ENCODE assay signal across 17 cellular contexts in the genomic region with DNA sequence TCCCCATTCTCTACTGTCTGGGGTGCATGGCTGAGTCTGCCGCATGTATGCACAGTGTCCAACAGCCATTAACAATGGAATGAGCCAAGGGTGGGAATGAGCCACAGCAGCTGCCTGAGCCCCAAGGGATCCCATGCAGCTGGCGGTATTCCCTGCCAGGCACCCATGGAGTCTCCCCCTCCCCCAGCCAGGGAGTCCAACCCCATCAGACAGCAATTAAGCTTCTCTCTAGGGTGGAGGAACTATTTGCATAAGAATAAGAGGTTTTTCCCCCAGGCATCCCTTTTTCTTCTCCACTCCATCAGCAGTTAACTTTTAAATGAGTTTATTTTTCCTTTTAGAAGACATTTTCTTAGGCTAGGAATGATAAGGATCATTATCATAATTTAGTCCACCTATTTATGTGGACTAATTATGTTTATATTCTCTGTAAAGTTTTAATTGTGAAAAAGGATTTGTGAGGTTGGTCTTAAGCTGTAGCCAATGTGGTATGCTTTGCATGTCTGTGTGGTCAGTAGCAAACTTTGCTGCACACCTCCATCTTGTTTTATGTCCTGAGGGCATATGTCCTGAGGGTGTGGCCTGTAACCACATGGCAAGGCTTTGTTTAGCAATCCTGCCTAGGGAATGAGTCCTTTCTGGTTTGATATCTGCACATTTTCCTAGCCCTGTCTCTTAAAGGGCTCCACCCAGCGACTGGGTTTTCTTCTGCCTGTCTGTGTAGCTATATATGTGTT.
DNase-seq lines count a peak whose midpoint lies in the region; ATAC-seq and TF ChIP-seq lines count a peak whose summit lies in the region.
"Had no signal": no experiment of that assay in that cellular context is flagged by ENCODE, and none has a peak within 500 bp of the region (broad histone marks: within the 10 kb centered on the region; RNA-seq: fewer than 3 reads in every experiment).

No MANE protein-coding gene starts in this region.

- peaks cover 6% of the 10 kb centered on the region for H3K27me3 Mint-ChIP-seq in T-helper 2 cell treated with Interferon-gamma antibody and Interleukin-4, amounts not matched to agents 5 μg/mL and 100 μg/mL, for 36 hours (ENCODE audit: low read depth)

- no peak overlapping the region for H3K27ac Mint-ChIP-seq in T-helper 2 cell treated with Interferon-gamma antibody and Interleukin-4, amounts not matched to agents 5 μg/mL and 100 μg/mL, for 36 hours
- H3K27ac Mint-ChIP-seq: CD8-positive, alpha-beta T cell; T-helper 1 cell treated with Interleukin-12 subunit alpha and Interleukin-12 subunit beta and Interleukin-4 antibody, amounts not matched to agents 30 μg/mL and 1 μg/mL, for 36 hours had no signal

- peak; percentile 34 for ATAC-seq in left colon
- ATAC-seq: CD8-positive, alpha-beta T cell; K562 had no signal

- no peaks in the 10 kb centered on the region for H3K36me3 ChIP-seq in HEK293 (ENCODE audit: control insufficient read depth in 2 of 2, insufficient read depth in 1 of 2, low read length in 2 of 2)
- H3K36me3 ChIP-seq: Peyer's patch had no signal

- DNase-seq in ELF-1 (ENCODE audit: low read depth, low spot score), result peak; percentile 68
- DNase-seq in NCI-H1105 (lab: John Stamatoyannopoulos, UW), result peak; percentile 41
- DNase-seq in left colon, result peak in 1 of 2 donors; percentile 26
- DNase-seq in T-helper 2 cell, result no peak
- no peak for DNase-seq in T-helper 2 cell treated with Interferon-gamma antibody and Interleukin-4, amounts not matched to agents 5 μg/mL and 100 μg/mL, for 36 hours (ENCODE audit: low spot score)
- no peak for DNase-seq in coronary artery (ENCODE audit: low spot score)
- DNase-seq: CD8-positive, alpha-beta T cell; H7; NCI-H1436; NCI-H2081; NCI-H446 treated with DMSO at 0.1 percent for 48 hours; NCI-H774; Peyer's patch; SHP77 treated with DMSO at 0.1 percent for 48 hours had no signal

- intact Hi-C loops in left colon (cut with DNase I, micrococcal nuclease), result no loop called here

- peaks cover 5% of the 10 kb centered on the region for H3K36me3 Mint-ChIP-seq in T-helper 2 cell treated with Interferon-gamma antibody and Interleukin-4, amounts not matched to agents 5 μg/mL and 100 μg/mL, for 36 hours (ENCODE audit: low read depth)
- H3K36me3 Mint-ChIP-seq: CD8-positive, alpha-beta T cell had no signal

- H3K4me1 ChIP-seq in HEK293 (ENCODE audit: control insufficient read depth, insufficient read depth, low read length), result peaks cover 21% of the 10 kb centered on the region

- H3K27ac ChIP-seq in HEK293 (ENCODE audit: extremely low read depth, low read depth, low read length) (peak overlapping the region; percentile 51; the same call in 1 of the 2 replicates), coronary artery (no peak overlapping the region)

- TF ChIP-seq CTCF in HEK293 (tag by site-specific recombination; IDR thresholded peaks at IDR 0.05) (no peak), coronary artery (IDR thresholded peaks at IDR 0.05) (no peak)

- H3K4me3 ChIP-seq in HEK293 (ENCODE audit: low read depth, low read length), result no peak overlapping the region
- no peak overlapping the region for H3K4me3 ChIP-seq in coronary artery
- H3K4me3 ChIP-seq: K562, Peyer's patch had no signal

- H3K4me1 Mint-ChIP-seq in T-helper 2 cell treated with Interferon-gamma antibody and Interleukin-4, amounts not matched to agents 5 μg/mL and 100 μg/mL, for 36 hours (ENCODE audit: low read depth), result peaks cover 19% of the 10 kb centered on the region

- H3K4me3 Mint-ChIP-seq in T-helper 2 cell treated with Interferon-gamma antibody and Interleukin-4, amounts not matched to agents 5 μg/mL and 100 μg/mL, for 36 hours, result no peak overlapping the region
- H3K4me3 Mint-ChIP-seq: CD8-positive, alpha-beta T cell; T-helper 1 cell treated with Interleukin-12 subunit alpha and Interleukin-12 subunit beta and Interleukin-4 antibody, amounts not matched to agents 30 μg/mL and 1 μg/mL, for 36 hours had no signal

- CTCF ChIA-PET in HEK293 (lab: Yijun Ruan, JAX), result interaction anchor here (0.6 to 0.7 kb wide), 2 partner anchors 179 to 206 kb away, joined by 3 read pairs; no protein-coding TSS in a partner anchor

- no peaks in the 10 kb centered on the region for H3K9me3 ChIP-seq in HEK293 (ENCODE audit: control insufficient read depth, insufficient read depth, low read depth, low read length)

- peaks cover 23% of the 10 kb centered on the region for H3K9me3 Mint-ChIP-seq in T-helper 2 cell treated with Interferon-gamma antibody and Interleukin-4, amounts not matched to agents 5 μg/mL and 100 μg/mL, for 36 hours

- POLR2A ChIA-PET in HEK293 (lab: Yijun Ruan, JAX), result no interaction called here

TF ChIP-seq in HEK293, 187 proteins besides CTCF, POLR2A, EP300 and RAD21:
- TF ChIP-seq ZNF248 (tag by site-specific recombination; IDR thresholded peaks at IDR 0.05) (no peak), ZNF626 (tag by site-specific recombination; IDR thresholded peaks at IDR 0.05) (no peak), ZNF114 (tag by site-specific recombination; IDR thresholded peaks at IDR 0.05) (no peak), ZNF660 (tag by site-specific recombination; IDR thresholded peaks at IDR 0.05) (no peak)
- TF ChIP-seq, protein P1, sequence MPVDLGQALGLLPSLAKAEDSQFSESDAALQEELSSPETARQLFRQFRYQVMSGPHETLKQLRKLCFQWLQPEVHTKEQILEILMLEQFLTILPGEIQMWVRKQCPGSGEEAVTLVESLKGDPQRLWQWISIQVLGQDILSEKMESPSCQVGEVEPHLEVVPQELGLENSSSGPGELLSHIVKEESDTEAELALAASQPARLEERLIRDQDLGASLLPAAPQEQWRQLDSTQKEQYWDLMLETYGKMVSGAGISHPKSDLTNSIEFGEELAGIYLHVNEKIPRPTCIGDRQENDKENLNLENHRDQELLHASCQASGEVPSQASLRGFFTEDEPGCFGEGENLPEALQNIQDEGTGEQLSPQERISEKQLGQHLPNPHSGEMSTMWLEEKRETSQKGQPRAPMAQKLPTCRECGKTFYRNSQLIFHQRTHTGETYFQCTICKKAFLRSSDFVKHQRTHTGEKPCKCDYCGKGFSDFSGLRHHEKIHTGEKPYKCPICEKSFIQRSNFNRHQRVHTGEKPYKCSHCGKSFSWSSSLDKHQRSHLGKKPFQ (tag by site-specific recombination; IDR thresholded peaks at IDR 0.05), result no peak
- TF ChIP-seq, protein P2, sequence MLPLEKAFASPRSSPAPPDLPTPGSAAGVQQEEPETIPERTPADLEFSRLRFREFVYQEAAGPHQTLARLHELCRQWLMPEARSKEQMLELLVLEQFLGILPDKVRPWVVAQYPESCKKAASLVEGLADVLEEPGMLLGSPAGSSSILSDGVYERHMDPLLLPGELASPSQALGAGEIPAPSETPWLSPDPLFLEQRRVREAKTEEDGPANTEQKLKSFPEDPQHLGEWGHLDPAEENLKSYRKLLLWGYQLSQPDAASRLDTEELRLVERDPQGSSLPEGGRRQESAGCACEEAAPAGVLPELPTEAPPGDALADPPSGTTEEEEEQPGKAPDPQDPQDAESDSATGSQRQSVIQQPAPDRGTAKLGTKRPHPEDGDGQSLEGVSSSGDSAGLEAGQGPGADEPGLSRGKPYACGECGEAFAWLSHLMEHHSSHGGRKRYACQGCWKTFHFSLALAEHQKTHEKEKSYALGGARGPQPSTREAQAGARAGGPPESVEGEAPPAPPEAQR (tag by site-specific recombination; IDR thresholded peaks at IDR 0.05), result no peak

Comparison
In these comparisons a context has a peak if more than half of its experiments do, and no peak if none do; other contexts are left out.
1. DNase-seq: peak in ELF-1 (single experiment) and NCI-H1105 (single experiment); none in T-helper 2 cell (0 of 5), T-helper 2 cell treated with Interferon-gamma antibody and Interleukin-4, amounts not matched to agents 5 μg/mL and 100 μg/mL, for 36 hours (single experiment) and coronary artery (single experiment).